ENCODE assay signal across 1 cellular context in the genomic region with DNA sequence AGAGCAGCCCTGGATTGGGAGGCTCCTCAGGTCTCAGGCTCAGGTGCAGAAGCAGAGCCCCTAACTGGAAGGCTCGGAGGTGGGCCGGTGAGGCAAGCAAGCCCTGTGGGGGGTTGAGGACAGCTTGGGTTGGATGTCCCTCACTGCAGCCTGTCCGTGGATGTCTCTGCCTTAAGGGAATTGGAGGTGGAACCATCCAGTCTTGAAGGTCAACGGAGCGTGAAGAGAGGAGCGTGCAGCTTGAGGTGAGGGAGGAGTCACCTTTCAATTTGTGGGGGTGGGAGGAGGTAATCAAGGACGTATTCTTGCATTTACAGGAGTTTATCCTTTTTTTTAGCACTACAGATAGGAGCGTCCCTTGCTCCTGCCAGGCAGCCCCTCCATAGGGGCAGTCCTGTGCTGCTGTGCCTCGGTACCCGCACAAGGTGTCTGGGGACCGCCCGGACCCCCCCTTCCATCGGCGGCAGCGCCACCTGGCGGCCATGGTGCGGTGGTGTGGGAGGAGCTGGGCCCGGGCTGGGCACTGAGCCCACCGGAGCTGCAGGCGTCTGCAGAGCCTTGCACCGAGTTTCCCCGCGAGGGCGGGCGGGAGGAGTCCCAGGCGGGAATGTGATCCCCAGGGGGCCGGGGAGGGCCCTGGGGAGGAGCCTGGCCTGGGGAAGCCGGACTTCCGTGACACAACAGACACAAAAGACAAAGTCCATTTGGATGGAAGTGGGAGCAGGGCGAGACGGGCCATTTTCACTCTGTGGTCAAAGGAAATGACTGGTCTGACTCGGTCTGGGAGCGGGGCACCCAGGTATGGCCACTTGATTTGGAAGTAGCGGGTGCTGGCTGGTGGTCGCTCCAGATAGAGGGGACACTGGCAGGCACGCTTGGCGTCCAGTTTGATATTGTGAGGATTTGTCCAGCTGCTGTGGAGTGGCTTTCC.
TF ChIP-seq lines count a peak whose summit lies in the region.

No MANE protein-coding gene starts in this region.

TF ChIP-seq in HepG2, 621 proteins besides CTCF, POLR2A, EP300 and RAD21 (continued from another document and continues in another):
- TF ChIP-seq, protein P1, sequence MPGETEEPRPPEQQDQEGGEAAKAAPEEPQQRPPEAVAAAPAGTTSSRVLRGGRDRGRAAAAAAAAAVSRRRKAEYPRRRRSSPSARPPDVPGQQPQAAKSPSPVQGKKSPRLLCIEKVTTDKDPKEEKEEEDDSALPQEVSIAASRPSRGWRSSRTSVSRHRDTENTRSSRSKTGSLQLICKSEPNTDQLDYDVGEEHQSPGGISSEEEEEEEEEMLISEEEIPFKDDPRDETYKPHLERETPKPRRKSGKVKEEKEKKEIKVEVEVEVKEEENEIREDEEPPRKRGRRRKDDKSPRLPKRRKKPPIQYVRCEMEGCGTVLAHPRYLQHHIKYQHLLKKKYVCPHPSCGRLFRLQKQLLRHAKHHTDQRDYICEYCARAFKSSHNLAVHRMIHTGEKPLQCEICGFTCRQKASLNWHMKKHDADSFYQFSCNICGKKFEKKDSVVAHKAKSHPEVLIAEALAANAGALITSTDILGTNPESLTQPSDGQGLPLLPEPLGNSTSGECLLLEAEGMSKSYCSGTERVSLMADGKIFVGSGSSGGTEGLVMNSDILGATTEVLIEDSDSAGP (CRISPR knock-in tag; IDR thresholded peaks at IDR 0.05; ENCODE audit: borderline replicate concordance): peak; percentile 88
- no peak for TF ChIP-seq ZFYVE20 (CRISPR knock-in tag; IDR thresholded peaks at IDR 0.05; ENCODE audit: borderline replicate concordance, low read depth)
- peak; percentile 32; the same call in 1 of the 2 replicates for TF ChIP-seq ZNF460 (CRISPR knock-in tag; IDR thresholded peaks at IDR 0.05; ENCODE audit: borderline replicate concordance)
- no peak for TF ChIP-seq TBL1XR1 (IDR thresholded peaks at IDR 0.05; ENCODE audit: borderline replicate concordance, low read length, partially characterized antibody)
- TF ChIP-seq, protein P2, sequence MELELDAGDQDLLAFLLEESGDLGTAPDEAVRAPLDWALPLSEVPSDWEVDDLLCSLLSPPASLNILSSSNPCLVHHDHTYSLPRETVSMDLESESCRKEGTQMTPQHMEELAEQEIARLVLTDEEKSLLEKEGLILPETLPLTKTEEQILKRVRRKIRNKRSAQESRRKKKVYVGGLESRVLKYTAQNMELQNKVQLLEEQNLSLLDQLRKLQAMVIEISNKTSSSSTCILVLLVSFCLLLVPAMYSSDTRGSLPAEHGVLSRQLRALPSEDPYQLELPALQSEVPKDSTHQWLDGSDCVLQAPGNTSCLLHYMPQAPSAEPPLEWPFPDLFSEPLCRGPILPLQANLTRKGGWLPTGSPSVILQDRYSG (CRISPR knock-in tag; IDR thresholded peaks at IDR 0.05): peak; percentile 81; the same call in 1 of the 2 replicates
- 0 out of 2 replicates have a peak, but pooled peaks have one; percentile 60 for TF ChIP-seq ZNF850 (CRISPR knock-in tag; conservative IDR thresholded peaks at IDR 0.05)
- TF ChIP-seq SRY (CRISPR knock-in tag; IDR thresholded peaks at IDR 0.05): no peak; the same call in 1 of the 2 replicates
- TF ChIP-seq, protein P3, sequence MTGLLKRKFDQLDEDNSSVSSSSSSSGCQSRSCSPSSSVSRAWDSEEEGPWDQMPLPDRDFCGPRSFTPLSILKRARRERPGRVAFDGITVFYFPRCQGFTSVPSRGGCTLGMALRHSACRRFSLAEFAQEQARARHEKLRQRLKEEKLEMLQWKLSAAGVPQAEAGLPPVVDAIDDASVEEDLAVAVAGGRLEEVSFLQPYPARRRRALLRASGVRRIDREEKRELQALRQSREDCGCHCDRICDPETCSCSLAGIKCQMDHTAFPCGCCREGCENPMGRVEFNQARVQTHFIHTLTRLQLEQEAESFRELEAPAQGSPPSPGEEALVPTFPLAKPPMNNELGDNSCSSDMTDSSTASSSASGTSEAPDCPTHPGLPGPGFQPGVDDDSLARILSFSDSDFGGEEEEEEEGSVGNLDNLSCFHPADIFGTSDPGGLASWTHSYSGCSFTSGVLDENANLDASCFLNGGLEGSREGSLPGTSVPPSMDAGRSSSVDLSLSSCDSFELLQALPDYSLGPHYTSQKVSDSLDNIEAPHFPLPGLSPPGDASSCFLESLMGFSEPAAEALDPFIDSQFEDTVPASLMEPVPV (CRISPR knock-in tag; IDR thresholded peaks at IDR 0.05): peak; percentile 90
- TF ChIP-seq, protein P4, sequence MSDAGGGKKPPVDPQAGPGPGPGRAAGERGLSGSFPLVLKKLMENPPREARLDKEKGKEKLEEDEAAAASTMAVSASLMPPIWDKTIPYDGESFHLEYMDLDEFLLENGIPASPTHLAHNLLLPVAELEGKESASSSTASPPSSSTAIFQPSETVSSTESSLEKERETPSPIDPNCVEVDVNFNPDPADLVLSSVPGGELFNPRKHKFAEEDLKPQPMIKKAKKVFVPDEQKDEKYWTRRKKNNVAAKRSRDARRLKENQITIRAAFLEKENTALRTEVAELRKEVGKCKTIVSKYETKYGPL (CRISPR knock-in tag; IDR thresholded peaks at IDR 0.05): peak; percentile 62; the same call in 1 of the 2 replicates
- TF ChIP-seq ZNF773 (CRISPR knock-in tag; IDR thresholded peaks at IDR 0.05; ENCODE audit: borderline replicate concordance): peak; percentile 82; the same call in 1 of the 2 replicates
- TF ChIP-seq ZKSCAN1 (IDR thresholded peaks at IDR 0.05; ENCODE audit: low read length): no peak
- no peak for TF ChIP-seq ZNF7 (CRISPR knock-in tag; IDR thresholded peaks at IDR 0.05)
- peak; percentile 79; the same call in 1 of the 2 replicates for TF ChIP-seq NCOR1 (IDR thresholded peaks at IDR 0.05; ENCODE audit: borderline replicate concordance, low read length)
- TF ChIP-seq, protein P5, sequence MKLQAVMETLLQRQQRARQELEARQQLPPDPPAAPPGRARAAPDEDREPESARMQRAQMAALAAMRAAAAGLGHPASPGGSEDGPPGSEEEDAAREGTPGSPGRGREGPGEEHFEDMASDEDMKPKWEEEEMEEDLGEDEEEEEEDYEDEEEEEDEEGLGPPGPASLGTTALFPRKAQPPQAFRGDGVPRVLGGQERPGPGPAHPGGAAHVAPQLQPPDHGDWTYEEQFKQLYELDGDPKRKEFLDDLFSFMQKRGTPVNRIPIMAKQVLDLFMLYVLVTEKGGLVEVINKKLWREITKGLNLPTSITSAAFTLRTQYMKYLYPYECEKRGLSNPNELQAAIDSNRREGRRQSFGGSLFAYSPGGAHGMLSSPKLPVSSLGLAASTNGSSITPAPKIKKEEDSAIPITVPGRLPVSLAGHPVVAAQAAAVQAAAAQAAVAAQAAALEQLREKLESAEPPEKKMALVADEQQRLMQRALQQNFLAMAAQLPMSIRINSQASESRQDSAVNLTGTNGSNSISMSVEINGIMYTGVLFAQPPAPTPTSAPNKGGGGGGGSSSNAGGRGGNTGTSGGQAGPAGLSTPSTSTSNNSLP (IDR thresholded peaks at IDR 0.05; ENCODE audit: low read depth, low read length): no peak
- TF ChIP-seq MBNL3 (CRISPR knock-in tag; conservative IDR thresholded peaks at IDR 0.05): no peak
- no peak for TF ChIP-seq PHB2 (IDR thresholded peaks at IDR 0.05; ENCODE audit: partially characterized antibody)
- peak; percentile 95 for TF ChIP-seq POLR2G (IDR thresholded peaks at IDR 0.05; ENCODE audit: low read depth, low read length)
- peak; percentile 92 for TF ChIP-seq ETV5 (CRISPR knock-in tag; IDR thresholded peaks at IDR 0.05; ENCODE audit: borderline replicate concordance)
- TF ChIP-seq, protein P6, sequence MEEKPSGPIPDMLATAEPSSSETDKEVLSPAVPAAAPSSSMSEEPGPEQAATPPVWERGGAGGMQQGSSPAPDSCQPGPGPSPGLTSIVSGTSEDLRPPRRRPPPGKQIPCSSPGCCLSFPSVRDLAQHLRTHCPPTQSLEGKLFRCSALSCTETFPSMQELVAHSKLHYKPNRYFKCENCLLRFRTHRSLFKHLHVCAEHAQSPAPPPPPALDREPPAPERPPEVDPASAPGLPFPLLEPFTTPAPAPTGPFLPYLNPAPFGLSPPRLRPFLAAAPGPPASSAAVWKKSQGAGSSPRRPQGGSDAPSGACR (CRISPR knock-in tag; IDR thresholded peaks at IDR 0.05): peak; percentile 80; the same call in 1 of the 2 replicates
- TF ChIP-seq NR2F6 (IDR thresholded peaks at IDR 0.05): no peak
- TF ChIP-seq NR2F6 (CRISPR knock-in tag; IDR thresholded peaks at IDR 0.05): peak; percentile 40
- TF ChIP-seq ZNF747 (CRISPR knock-in tag; IDR thresholded peaks at IDR 0.05; ENCODE audit: borderline replicate concordance): no peak; the same call in 1 of the 2 replicates
- TF ChIP-seq, protein P7, sequence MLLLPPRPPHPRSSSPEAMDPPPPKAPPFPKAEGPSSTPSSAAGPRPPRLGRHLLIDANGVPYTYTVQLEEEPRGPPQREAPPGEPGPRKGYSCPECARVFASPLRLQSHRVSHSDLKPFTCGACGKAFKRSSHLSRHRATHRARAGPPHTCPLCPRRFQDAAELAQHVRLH (CRISPR knock-in tag; IDR thresholded peaks at IDR 0.05; ENCODE audit: borderline replicate concordance, low read depth): peak; percentile 90; the same call in 1 of the 2 replicates
- peak; percentile 97 for TF ChIP-seq KDM3A (CRISPR knock-in tag; IDR thresholded peaks at IDR 0.05; ENCODE audit: low read depth)
- TF ChIP-seq SIX1 (CRISPR knock-in tag; IDR thresholded peaks at IDR 0.05; ENCODE audit: borderline replicate concordance): peak; percentile 89; the same call in 1 of the 2 replicates
- TF ChIP-seq ZSCAN30 (CRISPR knock-in tag; IDR thresholded peaks at IDR 0.05): no peak
- no peak for TF ChIP-seq MAFK (conservative IDR thresholded peaks at IDR 0.05 in 1 of 2, IDR thresholded peaks at IDR 0.05 in 1 of 2; ENCODE audit: low read length in 2 of 2)
- peak; percentile 74 for TF ChIP-seq ZMAT3 (CRISPR knock-in tag; conservative IDR thresholded peaks at IDR 0.05)
- TF ChIP-seq, protein P8, sequence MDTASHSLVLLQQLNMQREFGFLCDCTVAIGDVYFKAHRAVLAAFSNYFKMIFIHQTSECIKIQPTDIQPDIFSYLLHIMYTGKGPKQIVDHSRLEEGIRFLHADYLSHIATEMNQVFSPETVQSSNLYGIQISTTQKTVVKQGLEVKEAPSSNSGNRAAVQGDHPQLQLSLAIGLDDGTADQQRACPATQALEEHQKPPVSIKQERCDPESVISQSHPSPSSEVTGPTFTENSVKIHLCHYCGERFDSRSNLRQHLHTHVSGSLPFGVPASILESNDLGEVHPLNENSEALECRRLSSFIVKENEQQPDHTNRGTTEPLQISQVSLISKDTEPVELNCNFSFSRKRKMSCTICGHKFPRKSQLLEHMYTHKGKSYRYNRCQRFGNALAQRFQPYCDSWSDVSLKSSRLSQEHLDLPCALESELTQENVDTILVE (CRISPR knock-in tag; IDR thresholded peaks at IDR 0.05): peak; percentile 94
- TF ChIP-seq MEIS1 (CRISPR knock-in tag; IDR thresholded peaks at IDR 0.05; ENCODE audit: borderline replicate concordance): 0 out of 2 replicates have a peak, but pooled peaks have one; percentile 15
- TF ChIP-seq, protein P9, sequence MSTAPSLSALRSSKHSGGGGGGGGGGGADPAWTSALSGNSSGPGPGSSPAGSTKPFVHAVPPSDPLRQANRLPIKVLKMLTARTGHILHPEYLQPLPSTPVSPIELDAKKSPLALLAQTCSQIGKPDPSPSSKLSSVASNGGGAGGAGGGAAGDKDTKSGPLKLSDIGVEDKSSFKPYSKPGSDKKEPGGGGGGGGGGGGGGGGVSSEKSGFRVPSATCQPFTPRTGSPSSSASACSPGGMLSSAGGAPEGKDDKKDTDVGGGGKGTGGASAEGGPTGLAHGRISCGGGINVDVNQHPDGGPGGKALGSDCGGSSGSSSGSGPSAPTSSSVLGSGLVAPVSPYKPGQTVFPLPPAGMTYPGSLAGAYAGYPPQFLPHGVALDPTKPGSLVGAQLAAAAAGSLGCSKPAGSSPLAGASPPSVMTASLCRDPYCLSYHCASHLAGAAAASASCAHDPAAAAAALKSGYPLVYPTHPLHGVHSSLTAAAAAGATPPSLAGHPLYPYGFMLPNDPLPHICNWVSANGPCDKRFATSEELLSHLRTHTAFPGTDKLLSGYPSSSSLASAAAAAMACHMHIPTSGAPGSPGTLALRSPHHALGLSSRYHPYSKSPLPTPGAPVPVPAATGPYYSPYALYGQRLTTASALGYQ (CRISPR knock-in tag; IDR thresholded peaks at IDR 0.05): peak; percentile 93
- no peak for TF ChIP-seq NBN (conservative IDR thresholded peaks at IDR 0.05)
- TF ChIP-seq ZNF543 (CRISPR knock-in tag; IDR thresholded peaks at IDR 0.05): 0 out of 2 replicates have a peak, but pooled peaks have one; percentile 82
- TF ChIP-seq TOE1 (CRISPR knock-in tag; IDR thresholded peaks at IDR 0.05): no peak
- TF ChIP-seq ISL2 (CRISPR knock-in tag; IDR thresholded peaks at IDR 0.05): peak; percentile 86
- peak; percentile 66; the same call in 1 of the 2 replicates for TF ChIP-seq NFKBIZ (CRISPR knock-in tag; IDR thresholded peaks at IDR 0.05)
- TF ChIP-seq, protein P10, sequence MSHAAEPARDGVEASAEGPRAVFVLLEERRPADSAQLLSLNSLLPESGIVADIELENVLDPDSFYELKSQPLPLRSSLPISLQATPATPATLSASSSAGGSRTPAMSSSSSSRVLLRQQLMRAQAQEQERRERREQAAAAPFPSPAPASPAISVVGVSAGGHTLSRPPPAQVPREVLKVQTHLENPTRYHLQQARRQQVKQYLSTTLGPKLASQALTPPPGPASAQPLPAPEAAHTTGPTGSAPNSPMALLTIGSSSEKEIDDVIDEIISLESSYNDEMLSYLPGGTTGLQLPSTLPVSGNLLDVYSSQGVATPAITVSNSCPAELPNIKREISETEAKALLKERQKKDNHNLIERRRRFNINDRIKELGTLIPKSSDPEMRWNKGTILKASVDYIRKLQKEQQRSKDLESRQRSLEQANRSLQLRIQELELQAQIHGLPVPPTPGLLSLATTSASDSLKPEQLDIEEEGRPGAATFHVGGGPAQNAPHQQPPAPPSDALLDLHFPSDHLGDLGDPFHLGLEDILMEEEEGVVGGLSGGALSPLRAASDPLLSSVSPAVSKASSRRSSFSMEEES (CRISPR knock-in tag; IDR thresholded peaks at IDR 0.05): peak; percentile 53; the same call in 1 of the 2 replicates
- TF ChIP-seq RFXANK (CRISPR knock-in tag; IDR thresholded peaks at IDR 0.05): peak; percentile 75; the same call in 1 of the 2 replicates
- peak; percentile 32 for TF ChIP-seq HNRNPK (IDR thresholded peaks at IDR 0.05; ENCODE audit: low read depth, low read length, poor library complexity, severe bottlenecking)
- TF ChIP-seq, protein P11, sequence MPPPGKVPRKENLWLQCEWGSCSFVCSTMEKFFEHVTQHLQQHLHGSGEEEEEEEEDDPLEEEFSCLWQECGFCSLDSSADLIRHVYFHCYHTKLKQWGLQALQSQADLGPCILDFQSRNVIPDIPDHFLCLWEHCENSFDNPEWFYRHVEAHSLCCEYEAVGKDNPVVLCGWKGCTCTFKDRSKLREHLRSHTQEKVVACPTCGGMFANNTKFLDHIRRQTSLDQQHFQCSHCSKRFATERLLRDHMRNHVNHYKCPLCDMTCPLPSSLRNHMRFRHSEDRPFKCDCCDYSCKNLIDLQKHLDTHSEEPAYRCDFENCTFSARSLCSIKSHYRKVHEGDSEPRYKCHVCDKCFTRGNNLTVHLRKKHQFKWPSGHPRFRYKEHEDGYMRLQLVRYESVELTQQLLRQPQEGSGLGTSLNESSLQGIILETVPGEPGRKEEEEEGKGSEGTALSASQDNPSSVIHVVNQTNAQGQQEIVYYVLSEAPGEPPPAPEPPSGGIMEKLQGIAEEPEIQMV (CRISPR knock-in tag; IDR thresholded peaks at IDR 0.05; ENCODE audit: low read depth): peak; percentile 41; the same call in 1 of the 2 replicates
